In the genomic region with DNA sequence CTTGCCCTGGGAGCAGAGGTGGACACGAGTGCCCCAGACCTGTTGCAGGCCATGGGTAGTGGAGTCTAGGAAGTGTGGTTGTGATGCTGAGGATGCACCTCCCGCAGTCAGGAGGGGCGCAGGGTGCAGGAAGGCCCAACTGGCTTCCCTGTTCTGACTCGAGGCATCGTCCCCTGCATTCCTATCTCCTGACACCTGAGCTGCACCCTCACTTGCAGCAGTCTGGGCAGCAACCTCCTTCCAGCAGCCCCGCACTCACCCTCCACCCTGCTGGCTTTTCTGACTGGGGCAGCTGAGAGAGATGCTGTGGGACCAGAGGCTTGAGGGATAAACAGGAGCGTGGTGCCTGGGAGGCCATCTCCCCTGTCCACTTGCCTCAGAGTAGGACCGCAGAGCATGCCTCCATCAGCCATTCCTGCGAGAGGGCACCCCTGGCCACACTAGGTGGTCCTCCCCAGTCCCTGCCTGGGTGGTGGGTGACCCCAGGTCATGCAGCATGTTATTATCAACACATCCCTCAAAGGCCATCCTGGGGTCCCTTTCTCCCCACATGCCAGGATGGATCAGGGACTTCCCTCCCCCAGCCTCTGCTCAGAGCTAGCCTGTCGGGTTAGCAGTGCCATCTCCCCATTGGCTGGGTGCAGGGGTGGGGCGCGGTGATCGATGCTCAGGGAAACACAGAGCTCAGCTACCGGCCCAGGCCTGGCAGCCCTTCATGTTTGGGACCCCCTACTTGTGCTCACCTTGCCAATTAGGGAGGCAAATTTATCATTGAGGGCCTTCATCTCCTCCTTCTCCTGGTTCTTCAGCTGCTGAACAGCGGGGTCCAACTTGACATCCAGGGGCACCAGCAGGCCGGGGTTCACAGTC, we compare ENCODE assay signal across 11 cellular contexts. TPM values are rescaled to one million over a fixed set of nuclear protein-coding genes. Genes with fewer than 3 reads are reported as not detected.
A peak's percentile ranks its signal among the peaks of the same experiment; 100 is the strongest.
DNase-seq lines count a peak whose midpoint lies in the region; ATAC-seq and TF ChIP-seq lines count a peak whose summit lies in the region.
"Had no signal": no experiment of that assay in that cellular context is flagged by ENCODE, and none has a peak within 500 bp of the region (broad histone marks: within the 10 kb centered on the region; RNA-seq: fewer than 3 reads in every experiment).

No MANE protein-coding gene starts in this region.

- H3K36me3 Mint-ChIP-seq in MCF 10A (ENCODE audit: insufficient read depth, unreplicated experiment), result no peaks in the 10 kb centered on the region
- no peaks in the 10 kb centered on the region for H3K36me3 Mint-ChIP-seq in mesothelial cell of epicardium
- H3K36me3 Mint-ChIP-seq in CD8-positive, alpha-beta T cell, result no peaks in the 10 kb centered on the region
- H3K36me3 Mint-ChIP-seq: memory B cell had no signal

- TF ChIP-seq POLR2A in vagina (IDR thresholded peaks at IDR 0.05), result no peak

- H3K27me3 Mint-ChIP-seq in MCF 10A (ENCODE audit: insufficient read depth, unreplicated experiment), result no peaks in the 10 kb centered on the region
- H3K27me3 Mint-ChIP-seq in mesothelial cell of epicardium (ENCODE audit: low read depth), result no peaks in the 10 kb centered on the region
- peaks cover 11% of the 10 kb centered on the region for H3K27me3 Mint-ChIP-seq in CD8-positive, alpha-beta T cell (ENCODE audit: low read depth)

- H3K27ac Mint-ChIP-seq in MCF 10A (ENCODE audit: low read depth, unreplicated experiment) (peak overlapping the region; percentile 12), mesothelial cell of epicardium (peak overlapping the region; percentile 22)
- H3K27ac Mint-ChIP-seq in CD8-positive, alpha-beta T cell, result no peak overlapping the region
- H3K27ac Mint-ChIP-seq: memory B cell had no signal

- DNase-seq in NCI-H510A (lab: John Stamatoyannopoulos, UW) (peak; percentile 28), NCI-H510A treated with DMSO at 0.1 percent for 48 hours (lab: John Stamatoyannopoulos, UW) (no peak), MCF 10A (ENCODE audit: unreplicated experiment) (no peak), mesothelial cell of epicardium (ENCODE audit: low spot score in 2 of 2, unreplicated experiment in 2 of 2) (no peak), vagina (ENCODE audit: extremely low spot score in 2 of 2) (no peak), NCI-H2029 (lab: John Stamatoyannopoulos, UW) (no peak), OCI-LY7 (ENCODE audit: low spot score) (no peak)
- no peak for DNase-seq in CD8-positive, alpha-beta T cell
- DNase-seq: NCI-H2227 treated with DMSO at 0.1 percent for 48 hours had no signal

- peak overlapping the region; percentile 31 for H3K4me3 Mint-ChIP-seq in MCF 10A (ENCODE audit: unreplicated experiment)
- H3K4me3 Mint-ChIP-seq in mesothelial cell of epicardium, result no peak overlapping the region
- H3K4me3 Mint-ChIP-seq in CD8-positive, alpha-beta T cell, result no peak overlapping the region
- H3K4me3 Mint-ChIP-seq: memory B cell had no signal

- no peaks in the 10 kb centered on the region for H3K27me3 ChIP-seq in vagina
- H3K27me3 ChIP-seq in CD8-positive, alpha-beta T cell (ENCODE audit: insufficient read depth, low read length), result no peaks in the 10 kb centered on the region
- H3K27me3 ChIP-seq: gastrocnemius medialis had no signal

- no peak for ATAC-seq in CD8-positive, alpha-beta T cell

- H3K9me3 ChIP-seq in vagina (no peaks in the 10 kb centered on the region), OCI-LY7 (ENCODE audit: low read length) (no peaks in the 10 kb centered on the region)
- H3K9me3 ChIP-seq in CD8-positive, alpha-beta T cell (ENCODE audit: low read length), result no peaks in the 10 kb centered on the region
- H3K9me3 ChIP-seq: gastrocnemius medialis had no signal

- intact Hi-C loops in MCF 10A (cut with micrococcal nuclease), result no loop called here
- intact Hi-C loops in vagina (cut with DNase I), result no loop called here
- intact Hi-C loops in CD8-positive, alpha-beta T cell (cut with DNase I, micrococcal nuclease), result no loop called here
- intact Hi-C loops in OCI-LY7 (cut with micrococcal nuclease; ENCODE audit: unreplicated experiment), result no loop called here

- BruUV-seq in MCF 10A (replicated peaks; lab: Mats Ljungman, UMichigan) (TSS peak; percentile 64), OCI-LY7 (replicated peaks; lab: Mats Ljungman, UMichigan) (no TSS peak)

- no peaks in the 10 kb centered on the region for H4K20me1 ChIP-seq in OCI-LY7 (ENCODE audit: insufficient read depth, low read length)

- CTCF ChIA-PET in MCF 10A (lab: Yijun Ruan, JAX) (interaction anchor here (0.6 to 2.1 kb wide), 7 partner anchors 15 to 137 kb away, joined by 3 to 9 read pairs (median 3); partner anchors contain the start of gene KRT7), OCI-LY7 (lab: Charles Lee; ENCODE audit: unreplicated experiment) (no interaction called here)
- CTCF ChIA-PET in CD8-positive, alpha-beta T cell (lab: Charles Lee), result no interaction called here

- peak overlapping the region in 1 of 2 donors; percentile 29 for H3K4me3 ChIP-seq in vagina
- H3K4me3 ChIP-seq in CD8-positive, alpha-beta T cell (ENCODE audit: low read depth, low read length), result no peak overlapping the region
- no peak overlapping the region for H3K4me3 ChIP-seq in OCI-LY7 (ENCODE audit: low read depth, low read length, poor library complexity, severe bottlenecking)
- H3K4me3 ChIP-seq: gastrocnemius medialis had no signal

- H3K36me3 ChIP-seq in vagina (no peaks in the 10 kb centered on the region), OCI-LY7 (ENCODE audit: insufficient read depth, low read length) (no peaks in the 10 kb centered on the region)
- H3K36me3 ChIP-seq in CD8-positive, alpha-beta T cell (ENCODE audit: insufficient read depth, low read length), result no peaks in the 10 kb centered on the region
- H3K36me3 ChIP-seq: gastrocnemius medialis had no signal

- H3K79me2 ChIP-seq in OCI-LY7 (ENCODE audit: insufficient read depth, low read depth, low read length), result no peaks in the 10 kb centered on the region

- peaks cover 49% of the 10 kb centered on the region for H3K4me1 Mint-ChIP-seq in MCF 10A (ENCODE audit: insufficient read depth, unreplicated experiment)
- peaks cover 61% of the 10 kb centered on the region for H3K4me1 Mint-ChIP-seq in mesothelial cell of epicardium
- no peaks in the 10 kb centered on the region for H3K4me1 Mint-ChIP-seq in CD8-positive, alpha-beta T cell (ENCODE audit: low read depth)
- H3K4me1 Mint-ChIP-seq: memory B cell had no signal

- H3K9me3 Mint-ChIP-seq in MCF 10A (ENCODE audit: unreplicated experiment) (no peaks in the 10 kb centered on the region), mesothelial cell of epicardium (no peaks in the 10 kb centered on the region)
- H3K9me3 Mint-ChIP-seq in CD8-positive, alpha-beta T cell, result no peaks in the 10 kb centered on the region
- H3K9me3 Mint-ChIP-seq: memory B cell had no signal

- H3K27ac ChIP-seq in vagina, result peak overlapping the region; percentile 51
- H3K27ac ChIP-seq in CD8-positive, alpha-beta T cell (ENCODE audit: low read depth, low read length), result no peak overlapping the region
- no peak overlapping the region for H3K27ac ChIP-seq in OCI-LY7 (ENCODE audit: low read depth, low read length, poor library complexity, severe bottlenecking)

- H3K4me1 ChIP-seq in vagina (peaks cover 50% of the 10 kb centered on the region), OCI-LY7 (ENCODE audit: insufficient read depth, low read length, poor library complexity, severe bottlenecking) (no peaks in the 10 kb centered on the region)
- H3K4me1 ChIP-seq in CD8-positive, alpha-beta T cell (ENCODE audit: insufficient read depth, low read length), result no peaks in the 10 kb centered on the region

- POLR2A ChIA-PET in MCF 10A (lab: Yijun Ruan, JAX) (interaction anchor here (1.3 to 4.1 kb wide), 12 partner anchors 9 to 329 kb away, joined by 3 to 43 read pairs (median 6); partner anchors contain the start of gene KRT5), OCI-LY7 (lab: Charles Lee) (no interaction called here)
- POLR2A ChIA-PET in CD8-positive, alpha-beta T cell (lab: Charles Lee), result no interaction called here

- TF ChIP-seq CTCF in MCF 10A (IDR thresholded peaks at IDR 0.05; ENCODE audit: unreplicated experiment) (no peak), mesothelial cell of epicardium (IDR thresholded peaks at IDR 0.05; ENCODE audit: unreplicated experiment) (no peak), vagina (IDR thresholded peaks at IDR 0.05) (no peak), OCI-LY7 (conservative IDR thresholded peaks at IDR 0.05; ENCODE audit: low read length) (no peak)
- TF ChIP-seq CTCF in CD8-positive, alpha-beta T cell (IDR thresholded peaks at IDR 0.05), result no peak

- H3K4me2 ChIP-seq in OCI-LY7 (ENCODE audit: low read length), result no peak overlapping the region

- no peaks in the 10 kb centered on the region for H3K9me2 ChIP-seq in OCI-LY7 (ENCODE audit: insufficient read depth, low read length)

- H2AFZ ChIP-seq in OCI-LY7 (ENCODE audit: low read length), result no peak overlapping the region

RNA-seq across cellular contexts. Expression of gene KRT80, which starts 0.7 kb away (rescaled TPM):
- total RNA-seq in MCF 10A (2022), result 27.4 and 52.3 TPM in 2 replicates
- 2.7 to 3.0 TPM (median 3.0 TPM) in 3 replicates for total RNA-seq in mesothelial cell of epicardium
- total RNA-seq in vagina, result 7.9 TPM
- total RNA-seq in CD8-positive, alpha-beta T cell, result not detected
- total RNA-seq in OCI-LY7 (2014; rRNA removed; shearing (Covaris generic)), result not detected in 2 replicates
- total RNA-seq in OCI-LY7 (2022), result not detected in 2 replicates

RNA-seq across cellular contexts. Expression of gene KRT7, which starts 41.9 kb away (rescaled TPM):
- total RNA-seq in MCF 10A (2022), result 2,379 and 3,360 TPM in 2 replicates
- 85.5 to 90.3 TPM (median 86.6 TPM) in 3 replicates for total RNA-seq in mesothelial cell of epicardium
- 7.6 TPM for total RNA-seq in vagina
- not detected for total RNA-seq in CD8-positive, alpha-beta T cell
- total RNA-seq in OCI-LY7 (2014; rRNA removed; shearing (Covaris generic)), result not detected in 2 replicates
- total RNA-seq in OCI-LY7 (2022), result 1.9 TPM in 1 of 2 replicates, not detected in the other

Comparison
In these comparisons a context has a peak if more than half of its experiments do, and no peak if none do; other contexts are left out.
1. RNA of gene KRT7, which starts 41.9 kb away (total RNA-seq): 2,379 to 3,360 TPM in MCF 10A; 85.5 to 90.3 TPM in mesothelial cell of epicardium, 7.6 TPM in vagina (single experiment), 1.9 TPM in OCI-LY7 and not detected in CD8-positive, alpha-beta T cell; every median in the first group is over 10 times any median in the second.